ENCODE assay signal across 1 cellular context in the genomic region with DNA sequence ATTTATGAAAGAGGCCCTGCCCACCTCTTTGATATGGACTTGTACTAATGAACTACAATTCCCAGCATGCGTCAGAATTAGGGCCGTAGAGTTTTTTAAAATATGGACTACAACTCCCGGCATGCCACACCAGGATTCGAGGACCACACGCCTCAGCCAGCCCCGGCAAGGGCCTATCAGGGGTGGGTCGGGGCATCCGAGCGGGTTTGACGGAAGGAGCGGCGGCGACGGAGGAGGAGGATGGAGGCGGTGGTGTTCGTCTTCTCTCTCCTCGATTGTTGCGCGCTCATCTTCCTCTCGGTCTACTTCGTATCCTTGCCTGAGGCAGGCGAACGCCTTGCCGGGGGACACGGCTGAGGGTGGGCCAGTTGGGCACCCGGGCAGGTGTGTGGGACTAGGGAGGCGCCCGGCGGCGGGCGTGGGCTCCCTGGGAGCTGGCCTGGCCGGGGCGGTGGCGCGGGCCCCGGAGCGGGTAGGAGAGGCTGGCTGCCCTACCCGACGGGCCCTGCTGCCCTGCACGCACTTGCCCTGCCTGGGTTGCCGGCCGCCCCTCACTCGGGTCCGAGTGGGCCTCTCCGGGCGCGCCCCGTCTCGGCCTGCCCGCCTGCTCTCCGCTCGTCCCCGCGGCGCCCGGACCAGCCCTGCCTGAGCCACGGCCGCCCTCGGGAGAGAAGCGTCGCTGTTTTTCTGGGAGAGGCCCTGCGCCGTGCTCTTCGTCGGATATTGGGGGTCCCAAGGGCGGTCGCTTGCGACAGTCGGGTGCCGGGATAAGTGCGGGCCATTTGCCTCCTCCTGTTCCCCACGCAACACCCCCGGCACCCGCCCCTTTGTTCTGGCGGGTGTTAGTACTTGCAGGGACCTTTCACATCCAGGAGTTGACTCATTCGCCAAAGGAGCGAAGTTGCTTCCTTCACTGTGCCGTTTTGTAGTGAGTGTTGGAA.
TF ChIP-seq lines count a peak whose summit lies in the region.

A gene (plus strand): TSS at position 195 of the 941 bp plus-strand sequence. CDS start 46 bp downstream, at position 241.

TF ChIP-seq in HepG2, 621 proteins besides CTCF, POLR2A, EP300 and RAD21 (continued from another document):
- TF ChIP-seq, protein P1, sequence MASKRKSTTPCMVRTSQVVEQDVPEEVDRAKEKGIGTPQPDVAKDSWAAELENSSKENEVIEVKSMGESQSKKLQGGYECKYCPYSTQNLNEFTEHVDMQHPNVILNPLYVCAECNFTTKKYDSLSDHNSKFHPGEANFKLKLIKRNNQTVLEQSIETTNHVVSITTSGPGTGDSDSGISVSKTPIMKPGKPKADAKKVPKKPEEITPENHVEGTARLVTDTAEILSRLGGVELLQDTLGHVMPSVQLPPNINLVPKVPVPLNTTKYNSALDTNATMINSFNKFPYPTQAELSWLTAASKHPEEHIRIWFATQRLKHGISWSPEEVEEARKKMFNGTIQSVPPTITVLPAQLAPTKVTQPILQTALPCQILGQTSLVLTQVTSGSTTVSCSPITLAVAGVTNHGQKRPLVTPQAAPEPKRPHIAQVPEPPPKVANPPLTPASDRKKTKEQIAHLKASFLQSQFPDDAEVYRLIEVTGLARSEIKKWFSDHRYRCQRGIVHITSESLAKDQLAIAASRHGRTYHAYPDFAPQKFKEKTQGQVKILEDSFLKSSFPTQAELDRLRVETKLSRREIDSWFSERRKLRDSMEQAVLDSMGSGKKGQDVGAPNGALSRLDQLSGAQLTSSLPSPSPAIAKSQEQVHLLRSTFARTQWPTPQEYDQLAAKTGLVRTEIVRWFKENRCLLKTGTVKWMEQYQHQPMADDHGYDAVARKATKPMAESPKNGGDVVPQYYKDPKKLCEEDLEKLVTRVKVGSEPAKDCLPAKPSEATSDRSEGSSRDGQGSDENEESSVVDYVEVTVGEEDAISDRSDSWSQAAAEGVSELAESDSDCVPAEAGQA (IDR thresholded peaks at IDR 0.05; ENCODE audit: low read depth): no peak
- TF ChIP-seq, protein P1 (CRISPR knock-in tag; IDR thresholded peaks at IDR 0.05; ENCODE audit: borderline replicate concordance): peak; percentile 43; the same call in 1 of the 2 replicates
- TF ChIP-seq, protein P2, sequence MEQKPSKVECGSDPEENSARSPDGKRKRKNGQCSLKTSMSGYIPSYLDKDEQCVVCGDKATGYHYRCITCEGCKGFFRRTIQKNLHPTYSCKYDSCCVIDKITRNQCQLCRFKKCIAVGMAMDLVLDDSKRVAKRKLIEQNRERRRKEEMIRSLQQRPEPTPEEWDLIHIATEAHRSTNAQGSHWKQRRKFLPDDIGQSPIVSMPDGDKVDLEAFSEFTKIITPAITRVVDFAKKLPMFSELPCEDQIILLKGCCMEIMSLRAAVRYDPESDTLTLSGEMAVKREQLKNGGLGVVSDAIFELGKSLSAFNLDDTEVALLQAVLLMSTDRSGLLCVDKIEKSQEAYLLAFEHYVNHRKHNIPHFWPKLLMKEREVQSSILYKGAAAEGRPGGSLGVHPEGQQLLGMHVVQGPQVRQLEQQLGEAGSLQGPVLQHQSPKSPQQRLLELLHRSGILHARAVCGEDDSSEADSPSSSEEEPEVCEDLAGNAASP (CRISPR knock-in tag; IDR thresholded peaks at IDR 0.05; ENCODE audit: borderline replicate concordance): no peak
- TF ChIP-seq ZNF577 (CRISPR knock-in tag; IDR thresholded peaks at IDR 0.05; ENCODE audit: borderline replicate concordance, low read depth): no peak
- TF ChIP-seq, protein P3, sequence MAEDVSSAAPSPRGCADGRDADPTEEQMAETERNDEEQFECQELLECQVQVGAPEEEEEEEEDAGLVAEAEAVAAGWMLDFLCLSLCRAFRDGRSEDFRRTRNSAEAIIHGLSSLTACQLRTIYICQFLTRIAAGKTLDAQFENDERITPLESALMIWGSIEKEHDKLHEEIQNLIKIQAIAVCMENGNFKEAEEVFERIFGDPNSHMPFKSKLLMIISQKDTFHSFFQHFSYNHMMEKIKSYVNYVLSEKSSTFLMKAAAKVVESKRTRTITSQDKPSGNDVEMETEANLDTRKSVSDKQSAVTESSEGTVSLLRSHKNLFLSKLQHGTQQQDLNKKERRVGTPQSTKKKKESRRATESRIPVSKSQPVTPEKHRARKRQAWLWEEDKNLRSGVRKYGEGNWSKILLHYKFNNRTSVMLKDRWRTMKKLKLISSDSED (CRISPR knock-in tag; IDR thresholded peaks at IDR 0.05): no peak
- no peak for TF ChIP-seq ZNF263 (CRISPR knock-in tag; IDR thresholded peaks at IDR 0.05)
- peak; percentile 32; the same call in 1 of the 2 replicates for TF ChIP-seq HOXA3 (CRISPR knock-in tag; IDR thresholded peaks at IDR 0.05)
- peak; percentile 73 for TF ChIP-seq NFYB (CRISPR knock-in tag; IDR thresholded peaks at IDR 0.05)
- TF ChIP-seq DNMT3B (CRISPR knock-in tag; conservative IDR thresholded peaks at IDR 0.05): no peak
- peak; percentile 66 for TF ChIP-seq PHF20 (CRISPR knock-in tag; IDR thresholded peaks at IDR 0.05)
- TF ChIP-seq REL (CRISPR knock-in tag; conservative IDR thresholded peaks at IDR 0.05): no peak; the same call in 1 of the 2 replicates
- TF ChIP-seq FOXP1 (IDR thresholded peaks at IDR 0.05): no peak
- TF ChIP-seq FOXP1 (CRISPR knock-in tag; IDR thresholded peaks at IDR 0.05): no peak
- TF ChIP-seq, protein P4, sequence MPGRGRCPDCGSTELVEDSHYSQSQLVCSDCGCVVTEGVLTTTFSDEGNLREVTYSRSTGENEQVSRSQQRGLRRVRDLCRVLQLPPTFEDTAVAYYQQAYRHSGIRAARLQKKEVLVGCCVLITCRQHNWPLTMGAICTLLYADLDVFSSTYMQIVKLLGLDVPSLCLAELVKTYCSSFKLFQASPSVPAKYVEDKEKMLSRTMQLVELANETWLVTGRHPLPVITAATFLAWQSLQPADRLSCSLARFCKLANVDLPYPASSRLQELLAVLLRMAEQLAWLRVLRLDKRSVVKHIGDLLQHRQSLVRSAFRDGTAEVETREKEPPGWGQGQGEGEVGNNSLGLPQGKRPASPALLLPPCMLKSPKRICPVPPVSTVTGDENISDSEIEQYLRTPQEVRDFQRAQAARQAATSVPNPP (CRISPR knock-in tag; IDR thresholded peaks at IDR 0.05): no peak
- peak; percentile 28 for TF ChIP-seq PHF5A (CRISPR knock-in tag; IDR thresholded peaks at IDR 0.05; ENCODE audit: low read depth, unreplicated experiment)
- TF ChIP-seq CENPT (CRISPR knock-in tag; IDR thresholded peaks at IDR 0.05; ENCODE audit: low read depth): no peak
- no peak for TF ChIP-seq SKI (IDR thresholded peaks at IDR 0.05; ENCODE audit: partially characterized antibody)
- TF ChIP-seq, protein P5, sequence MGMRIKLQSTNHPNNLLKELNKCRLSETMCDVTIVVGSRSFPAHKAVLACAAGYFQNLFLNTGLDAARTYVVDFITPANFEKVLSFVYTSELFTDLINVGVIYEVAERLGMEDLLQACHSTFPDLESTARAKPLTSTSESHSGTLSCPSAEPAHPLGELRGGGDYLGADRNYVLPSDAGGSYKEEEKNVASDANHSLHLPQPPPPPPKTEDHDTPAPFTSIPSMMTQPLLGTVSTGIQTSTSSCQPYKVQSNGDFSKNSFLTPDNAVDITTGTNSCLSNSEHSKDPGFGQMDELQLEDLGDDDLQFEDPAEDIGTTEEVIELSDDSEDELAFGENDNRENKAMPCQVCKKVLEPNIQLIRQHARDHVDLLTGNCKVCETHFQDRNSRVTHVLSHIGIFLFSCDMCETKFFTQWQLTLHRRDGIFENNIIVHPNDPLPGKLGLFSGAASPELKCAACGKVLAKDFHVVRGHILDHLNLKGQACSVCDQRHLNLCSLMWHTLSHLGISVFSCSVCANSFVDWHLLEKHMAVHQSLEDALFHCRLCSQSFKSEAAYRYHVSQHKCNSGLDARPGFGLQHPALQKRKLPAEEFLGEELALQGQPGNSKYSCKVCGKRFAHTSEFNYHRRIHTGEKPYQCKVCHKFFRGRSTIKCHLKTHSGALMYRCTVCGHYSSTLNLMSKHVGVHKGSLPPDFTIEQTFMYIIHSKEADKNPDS (CRISPR knock-in tag; IDR thresholded peaks at IDR 0.05): 0 out of 2 replicates have a peak, but pooled peaks have one; percentile 59
- TF ChIP-seq ERF (CRISPR knock-in tag; IDR thresholded peaks at IDR 0.05): no peak
- no peak for TF ChIP-seq TCF12 (IDR thresholded peaks at IDR 0.05)
- no peak for TF ChIP-seq TCF12 (CRISPR knock-in tag; IDR thresholded peaks at IDR 0.05)
- TF ChIP-seq CREB1 (IDR thresholded peaks at IDR 0.05): 0 out of 2 replicates have a peak, but pooled peaks have one; percentile 24
- TF ChIP-seq CREB1 (CRISPR knock-in tag; IDR thresholded peaks at IDR 0.05): peak; percentile 90
- TF ChIP-seq RXRB (CRISPR knock-in tag; IDR thresholded peaks at IDR 0.05; ENCODE audit: borderline replicate concordance): no peak
- TF ChIP-seq MXI1 (IDR thresholded peaks at IDR 0.05; ENCODE audit: borderline replicate concordance, low read depth, low read length): peak; percentile 66; the same call in 1 of the 3 replicates
- no peak for TF ChIP-seq SNAI1 (CRISPR knock-in tag; IDR thresholded peaks at IDR 0.05; ENCODE audit: borderline replicate concordance)
- TF ChIP-seq ZNF335 (CRISPR knock-in tag; IDR thresholded peaks at IDR 0.05): peak; percentile 98
- TF ChIP-seq ZNF383 (CRISPR knock-in tag; IDR thresholded peaks at IDR 0.05; ENCODE audit: borderline replicate concordance): no peak
TF ChIP-seq in HepG2: peak in this region for 183.
